In the genomic region with DNA sequence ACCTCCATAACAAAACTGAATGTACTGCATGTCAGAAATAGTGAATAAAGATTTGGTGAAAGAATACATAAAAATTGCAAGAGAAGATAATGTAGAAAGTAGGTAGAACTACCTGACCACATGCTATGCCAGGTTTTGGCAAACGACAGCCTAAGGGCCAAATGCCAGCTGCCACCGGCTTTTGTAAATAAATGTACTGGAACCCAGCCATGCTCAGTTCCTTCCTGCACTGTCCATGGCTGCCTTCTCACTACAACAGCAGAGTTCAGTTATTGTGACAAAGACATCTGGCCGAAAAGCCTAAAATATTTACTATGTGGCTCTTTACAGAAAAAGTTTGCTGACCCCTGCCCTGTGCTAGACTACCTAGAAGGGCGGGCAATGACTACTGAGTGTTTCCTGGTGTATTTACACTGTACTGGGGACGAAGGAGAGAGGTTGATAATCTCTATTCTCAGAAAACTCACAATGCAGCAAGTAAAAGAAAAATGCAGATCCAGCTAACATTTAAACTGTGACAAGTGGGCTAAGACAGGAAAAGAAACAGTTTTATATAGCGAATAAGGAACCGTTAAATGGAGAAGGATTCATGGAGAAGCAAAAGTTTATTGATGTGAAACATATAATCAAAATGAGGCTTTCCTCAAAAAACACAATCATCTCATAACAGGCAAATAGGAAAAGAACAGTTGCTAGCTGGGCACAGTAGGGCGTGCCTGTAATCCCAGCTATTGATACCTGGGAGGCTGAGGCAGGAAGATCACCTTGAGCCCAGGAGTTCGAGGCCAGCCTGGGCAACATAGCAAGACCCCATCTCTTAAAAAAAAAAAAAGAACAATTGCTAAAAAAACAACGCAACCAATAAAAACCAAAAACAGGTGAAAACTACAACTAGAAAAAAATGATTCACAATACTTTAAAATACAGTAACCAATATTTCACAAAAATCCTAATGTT, we compare ENCODE assay signal across 1 cellular context.
A peak's percentile ranks its signal among the peaks of the same experiment; 100 is the strongest.
TF ChIP-seq lines count a peak whose summit lies in the region.

No MANE protein-coding gene starts in this region.

TF ChIP-seq in liver, 16 proteins besides CTCF, POLR2A, EP300 and RAD21 (continued from another document):
- TF ChIP-seq, protein P1, sequence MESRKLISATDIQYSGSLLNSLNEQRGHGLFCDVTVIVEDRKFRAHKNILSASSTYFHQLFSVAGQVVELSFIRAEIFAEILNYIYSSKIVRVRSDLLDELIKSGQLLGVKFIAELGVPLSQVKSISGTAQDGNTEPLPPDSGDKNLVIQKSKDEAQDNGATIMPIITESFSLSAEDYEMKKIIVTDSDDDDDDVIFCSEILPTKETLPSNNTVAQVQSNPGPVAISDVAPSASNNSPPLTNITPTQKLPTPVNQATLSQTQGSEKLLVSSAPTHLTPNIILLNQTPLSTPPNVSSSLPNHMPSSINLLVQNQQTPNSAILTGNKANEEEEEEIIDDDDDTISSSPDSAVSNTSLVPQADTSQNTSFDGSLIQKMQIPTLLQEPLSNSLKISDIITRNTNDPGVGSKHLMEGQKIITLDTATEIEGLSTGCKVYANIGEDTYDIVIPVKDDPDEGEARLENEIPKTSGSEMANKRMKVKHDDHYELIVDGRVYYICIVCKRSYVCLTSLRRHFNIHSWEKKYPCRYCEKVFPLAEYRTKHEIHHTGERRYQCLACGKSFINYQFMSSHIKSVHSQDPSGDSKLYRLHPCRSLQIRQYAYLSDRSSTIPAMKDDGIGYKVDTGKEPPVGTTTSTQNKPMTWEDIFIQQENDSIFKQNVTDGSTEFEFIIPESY (IDR thresholded peaks at IDR 0.05): peak; percentile 38
- TF ChIP-seq SP1 (IDR thresholded peaks at IDR 0.05) (peak; percentile 41), YY1 (IDR thresholded peaks at IDR 0.05) (peak; percentile 90)
